In genomic region chr10:95562326-95562725, GRCh38 we compare ENCODE assay signal across 18 cellular contexts. TPM values are rescaled to one million over a fixed set of nuclear protein-coding genes. Genes with fewer than 3 reads are reported as not detected.
DNase-seq lines count a peak whose midpoint lies in the region; ATAC-seq and TF ChIP-seq lines count a peak whose summit lies in the region.
"Had no signal": no experiment of that assay in that cellular context is flagged by ENCODE, and none has a peak within 500 bp of the region (broad histone marks: within the 10 kb centered on the region; RNA-seq: fewer than 3 reads in every experiment).

No MANE protein-coding gene starts in this region.

- H3K36me3 Mint-ChIP-seq in CD4-positive, alpha-beta memory T cell = peaks cover 0 to 8% of the 10 kb centered on the region in 2 donors
- H3K36me3 Mint-ChIP-seq: neural progenitor cell had no signal

- no peaks in the 10 kb centered on the region for H3K27me3 ChIP-seq in CD4-positive, alpha-beta memory T cell (ENCODE audit: insufficient read depth, low read length)
- H3K27me3 ChIP-seq in MM.1S (replicated peaks; ENCODE audit: insufficient read depth, low read length) (no peaks in the 10 kb centered on the region), gastroesophageal sphincter (no peaks in the 10 kb centered on the region), psoas muscle (ENCODE audit: insufficient read depth in 3 of 3, low read length in 2 of 3) (no peaks in the 10 kb centered on the region)
- H3K27me3 ChIP-seq: dorsolateral prefrontal cortex, heart left ventricle had no signal

- 0 out of 2 replicates have a peak, but pooled peaks cover 3% of the 10 kb centered on the region for H3F3A ChIP-seq in MM.1S (ENCODE audit: insufficient read depth, low read length)

- no peak for TF ChIP-seq POLR2A in gastroesophageal sphincter (IDR thresholded peaks at IDR 0.05)

- H4K20me1 ChIP-seq in MM.1S (ENCODE audit: insufficient read depth, low read length) = no peaks in the 10 kb centered on the region

- ATAC-seq in gastroesophageal sphincter (no peak), psoas muscle (no peak), HG02759 (IDR thresholded peaks at IDR 0.05; ENCODE audit: unreplicated experiment) (no peak)
- ATAC-seq: esophagus mucosa, heart left ventricle, lower lobe of right lung, sciatic nerve had no signal

- in situ Hi-C loops in ACHN (cut with HindIII; ENCODE audit: low pct_ligation_motif_present, low pct_unique_long_range_greater_than_20kb, low sequenced_read_pairs) = no loop called here

- no peak overlapping the region for H3K4me3 ChIP-seq in CD4-positive, alpha-beta memory T cell (ENCODE audit: low read length in 2 of 2)
- H3K4me3 ChIP-seq in MM.1S (ENCODE audit: low read length) (no peak overlapping the region), gastroesophageal sphincter (no peak overlapping the region), psoas muscle (no peak overlapping the region)

- 0 out of 2 replicates have a peak overlapping the region, but pooled peaks have one; percentile 7 for H2AFZ ChIP-seq in MM.1S (ENCODE audit: low read length)
- H2AFZ ChIP-seq: neural progenitor cell had no signal

- H3K27me3 Mint-ChIP-seq in CD4-positive, alpha-beta memory T cell = peaks cover 0 to 4% of the 10 kb centered on the region in 2 donors

- DNase-seq in CD4-positive, alpha-beta memory T cell = no peak
- DNase-seq in MM.1S (no peak), psoas muscle (no peak), HCEC 1CT (no peak), AG08396 (ENCODE audit: low spot score) (no peak), ACHN (no peak)
- DNase-seq: AML-193; DMS153; dorsolateral prefrontal cortex; heart left ventricle; lower lobe of right lung; stimulated activated CD4-positive, alpha-beta T cell treated with anti-CD3 and anti-CD28 coated beads, Interleukin-2, amount 100 ng/mL, for 24 hours had no signal

- POLR2A ChIA-PET in CD4-positive, alpha-beta memory T cell (lab: Charles Lee; ENCODE audit: partially characterized antibody) = no interaction called here

- H3K9me3 Mint-ChIP-seq in CD4-positive, alpha-beta memory T cell = peaks cover 0 to 3% (median 0%) of the 10 kb centered on the region in 8 donors
- H3K9me3 Mint-ChIP-seq: neural progenitor cell had no signal

- TF ChIP-seq CTCF in MM.1S (IDR thresholded peaks at IDR 0.05; ENCODE audit: low read length) = no peak
- TF ChIP-seq CTCF in gastroesophageal sphincter (IDR thresholded peaks at IDR 0.05) = no peak
- no peak for TF ChIP-seq CTCF in psoas muscle (IDR thresholded peaks at IDR 0.05)

- H3K36me3 ChIP-seq in CD4-positive, alpha-beta memory T cell (ENCODE audit: insufficient read depth, low read length) = no peaks in the 10 kb centered on the region
- H3K36me3 ChIP-seq in MM.1S (replicated peaks; ENCODE audit: insufficient read depth, low read length) (no peaks in the 10 kb centered on the region), gastroesophageal sphincter (no peaks in the 10 kb centered on the region), psoas muscle (ENCODE audit: insufficient read depth in 1 of 2, low read depth in 1 of 2) (no peaks in the 10 kb centered on the region)
- H3K36me3 ChIP-seq: heart left ventricle, lower lobe of right lung, neural progenitor cell had no signal

- H3K4me2 ChIP-seq in MM.1S (ENCODE audit: low read depth, low read length) = no peak overlapping the region

- no peaks in the 10 kb centered on the region for H3K9me3 ChIP-seq in CD4-positive, alpha-beta memory T cell (ENCODE audit: control insufficient read depth in 1 of 2, low read length in 2 of 2)
- no peaks in the 10 kb centered on the region for H3K9me3 ChIP-seq in MM.1S (replicated peaks; ENCODE audit: insufficient read depth, low read length)
- no peaks in the 10 kb centered on the region for H3K9me3 ChIP-seq in gastroesophageal sphincter
- H3K9me3 ChIP-seq in psoas muscle = no peaks in the 10 kb centered on the region
- H3K9me3 ChIP-seq: heart left ventricle, lower lobe of right lung had no signal

- no peak overlapping the region for H3K27ac ChIP-seq in CD4-positive, alpha-beta memory T cell (ENCODE audit: low read depth, low read length)
- H3K27ac ChIP-seq in MM.1S (ENCODE audit: low read length) = no peak overlapping the region
- peak overlapping the region in 3 of 4 donors; percentile 51 to 97 (median 84) for H3K27ac ChIP-seq in gastroesophageal sphincter
- peak overlapping the region; percentile 89 for H3K27ac ChIP-seq in psoas muscle
- H3K27ac ChIP-seq: neural progenitor cell, RWPE1 had no signal

- intact Hi-C loops in CD4-positive, alpha-beta memory T cell (cut with micrococcal nuclease) = loop anchor here (5.0 to 10.0 kb wide), 2 partner anchors 95 to 1022 kb away; partner anchors contain the start of genes ALDH18A1 and TM9SF3
- intact Hi-C loops in psoas muscle (cut with DNase I) = loop anchor here (5.0 kb wide), 1 partner anchor 90 kb away; no protein-coding TSS in a partner anchor

- H3K4me1 ChIP-seq in CD4-positive, alpha-beta memory T cell (ENCODE audit: insufficient read depth, low read length) = peaks cover 10% of the 10 kb centered on the region
- H3K4me1 ChIP-seq in MM.1S (ENCODE audit: low read length) (0 out of 2 replicates have a peak, but pooled peaks cover 9% of the 10 kb centered on the region), gastroesophageal sphincter (peaks cover 0 to 44% (median 0%) of the 10 kb centered on the region in 3 donors), psoas muscle (peaks cover 19% of the 10 kb centered on the region)

- H3K4me1 Mint-ChIP-seq in CD4-positive, alpha-beta memory T cell = peaks cover 8 to 23% (median 11%) of the 10 kb centered on the region in 4 donors

- peak overlapping the region in 4 of 7 donors; percentile 21 to 87 (median 37) for H3K27ac Mint-ChIP-seq in CD4-positive, alpha-beta memory T cell
- H3K27ac Mint-ChIP-seq: neural progenitor cell had no signal

- no peak for TF ChIP-seq EP300 in gastroesophageal sphincter (IDR thresholded peaks at IDR 0.05)

- no peaks in the 10 kb centered on the region for H3K9me2 ChIP-seq in MM.1S (replicated peaks; ENCODE audit: insufficient read depth, low read length)

- H3K79me2 ChIP-seq in MM.1S (ENCODE audit: low read length) = no peaks in the 10 kb centered on the region

- CTCF ChIA-PET in CD4-positive, alpha-beta memory T cell (lab: Charles Lee; ENCODE audit: partially characterized antibody) = interaction anchor here (1.2 kb wide), 1 partner anchor 131 kb away, joined by 5 read pairs; the partner anchor contains the start of gene TCTN3

- peak overlapping the region in 6 of 8 donors; percentile 85 to 100 (median 90) for H3K4me3 Mint-ChIP-seq in CD4-positive, alpha-beta memory T cell

- 29 to 61% methylated on average over 1 to 2 of the region's 5 CpGs for WGBS in gastroesophageal sphincter (ENCODE audit: low coverage in 1 of 2), 2 donors
- WGBS in psoas muscle, 3 donors = 64 to 81% (median 70%) methylated on average over 5 of the region's 5 CpGs

- no peak overlapping the region for H3K9ac ChIP-seq in MM.1S (ENCODE audit: low read length)
- H3K9ac ChIP-seq: neural progenitor cell had no signal

RNA-seq across cellular contexts. Expression of gene SORBS1, which starts 1.2 kb away (rescaled TPM):
- total RNA-seq in CD4-positive, alpha-beta memory T cell = under 1 TPM; 0.67 to 0.93 TPM
- polyA plus RNA-seq in CD4-positive, alpha-beta memory T cell = under 1 TPM in 1 of 2 donors, not detected in 1; 0.75 TPM
- total RNA-seq in gastroesophageal sphincter = 1,000 to 10,000 TPM; 1,866 to 2,220 (median 1,948) TPM
- total RNA-seq in psoas muscle = 100 to 1,000 TPM in 3 of 4 donors, 10 to 100 TPM in 1; 71.1 to 306 (median 160) TPM
- 100 to 1,000 TPM in 2 of 3 donors, 10 to 100 TPM in 1; 17.3 to 270 (median 121) TPM for polyA plus RNA-seq in psoas muscle

Comparison
In these comparisons a context has a peak if more than half of its experiments do, and no peak if none do; other contexts are left out.
1. H3K27ac ChIP-seq: peak in gastroesophageal sphincter (3 of 4) and psoas muscle (single experiment); none in CD4-positive, alpha-beta memory T cell (single experiment) and MM.1S (single experiment).
2. RNA of gene SORBS1, which starts 1.2 kb away (total RNA-seq): 1,866 to 2,220 TPM in gastroesophageal sphincter and 71.1 to 306 TPM in psoas muscle; 0.67 to 0.93 TPM in CD4-positive, alpha-beta memory T cell; every median in the first group is over 10 times any median in the second.